ENCODE assay signal across 8 cellular contexts in the genomic region with DNA sequence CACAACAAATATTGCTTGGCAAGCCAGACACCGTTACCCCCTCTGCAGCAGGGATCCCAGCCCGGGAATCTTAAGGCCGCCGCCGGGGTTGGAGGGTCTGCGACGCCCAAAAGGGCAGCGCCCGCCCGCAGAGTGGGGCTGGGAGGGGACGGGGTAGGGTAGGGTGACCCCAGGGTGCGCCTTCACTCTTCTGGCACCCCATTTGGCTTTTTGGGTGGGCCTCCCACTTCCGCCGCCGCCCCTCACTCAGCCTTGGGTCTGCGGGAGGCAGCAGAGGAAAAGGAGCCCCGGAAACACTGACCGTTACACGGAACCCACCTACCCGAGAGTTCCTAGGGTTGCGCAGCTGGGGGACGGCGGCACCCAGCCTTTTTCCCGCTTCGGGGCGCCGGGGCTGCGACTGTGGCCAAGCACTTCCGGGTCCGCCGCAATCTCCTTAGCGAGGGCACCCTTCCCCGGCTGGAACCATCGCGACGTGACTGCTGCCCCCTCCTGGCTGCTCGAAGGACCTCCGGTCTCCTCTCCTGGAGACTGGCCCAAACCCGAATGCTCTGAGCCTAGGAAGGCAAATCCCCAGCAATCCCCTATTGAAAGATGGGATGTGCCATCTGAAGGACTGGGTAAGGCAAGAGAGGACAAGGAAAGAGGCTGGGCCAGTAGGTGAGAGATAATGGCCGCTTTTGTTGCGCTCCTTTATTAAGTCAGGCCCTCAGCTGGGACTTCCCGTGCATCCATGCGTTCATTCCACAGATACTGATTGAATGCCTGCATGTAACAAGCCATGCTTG.
DNase-seq lines count a peak whose midpoint lies in the region; ATAC-seq lines count a peak whose summit lies in the region.

A gene (minus strand): TSS at position 404 of the 788 bp plus-strand sequence. CDS start 1,447 bp downstream, outside the sequence.

- DNase-seq in COLO668 (lab: John Stamatoyannopoulos, UW; ENCODE audit: unreplicated experiment) (peak; percentile 95), HS-5 (ENCODE audit: low read depth) (peak; percentile 53), NK-92 (lab: John Stamatoyannopoulos, UW; ENCODE audit: unreplicated experiment) (peak; percentile 64), memory B cell (ENCODE audit: low spot score in 2 of 2) (peak; percentile 88 to 89)
- DNase-seq in activated CD8-positive, alpha-beta memory T cell treated with anti-CD3 and anti-CD28 coated beads for 1 hour (ENCODE audit: extremely low read depth in 1 of 2, low read depth in 1 of 2), result peak; percentile 85 to 86
- peak; percentile 89 to 90 (median 90) for DNase-seq in effector memory CD8-positive, alpha-beta T cell
- DNase-seq in stimulated activated CD8-positive, alpha-beta memory T cell treated with anti-CD3 and anti-CD28 coated beads, Interleukin-12 subunit alpha, Interleukin-12 subunit beta, amount 100 ng/mL, for 24 hours (ENCODE audit: extremely low read depth), result peak; percentile 80

- H3K4me3 Mint-ChIP-seq in effector memory CD8-positive, alpha-beta T cell, result peak within 1 kb of the TSS; percentile 93 to 94
- H3K4me3 Mint-ChIP-seq in memory B cell, result peak within 1 kb of the TSS; percentile 88

- H3K4me1 Mint-ChIP-seq in effector memory CD8-positive, alpha-beta T cell (ENCODE audit: low read depth in 2 of 2), result peaks cover 31 to 38% of the 10 kb centered on the region in 2 donors
- H3K4me1 Mint-ChIP-seq in memory B cell, result peaks cover 35% of the 10 kb centered on the region

- H3K36me3 Mint-ChIP-seq in effector memory CD8-positive, alpha-beta T cell (ENCODE audit: insufficient read depth), result peaks cover 6% of the 10 kb centered on the region
- peaks cover 13% of the 10 kb centered on the region for H3K36me3 Mint-ChIP-seq in memory B cell

- H3K27me3 Mint-ChIP-seq in effector memory CD8-positive, alpha-beta T cell, result no peaks in the 10 kb centered on the region
- no peaks in the 10 kb centered on the region for H3K27me3 Mint-ChIP-seq in memory B cell

- peak within 1 kb of the TSS; percentile 94 to 96 for H3K27ac Mint-ChIP-seq in effector memory CD8-positive, alpha-beta T cell
- peak within 1 kb of the TSS; percentile 93 for H3K27ac Mint-ChIP-seq in memory B cell

- ATAC-seq in GM19467 (IDR thresholded peaks at IDR 0.05; ENCODE audit: unreplicated experiment) (peak; percentile 100), memory B cell (ENCODE audit: low read depth) (peak; percentile 99)
- ATAC-seq in effector memory CD8-positive, alpha-beta T cell (replicated peaks), result peak; percentile 99

- H3K9me3 Mint-ChIP-seq in effector memory CD8-positive, alpha-beta T cell, result no peaks in the 10 kb centered on the region
- H3K9me3 Mint-ChIP-seq in memory B cell, result no peaks in the 10 kb centered on the region

Comparison
In these comparisons a context has a peak if more than half of its experiments do, and no peak if none do; other contexts are left out.
1. Peak in every context shown above with its lines: DNase-seq and ATAC-seq.